In genomic region chr5:76174101-76174500, GRCh38 we compare ENCODE assay signal across 19 cellular contexts.
DNase-seq lines count a peak whose midpoint lies in the region; ATAC-seq and TF ChIP-seq lines count a peak whose summit lies in the region.
"Had no signal": no experiment of that assay in that cellular context is flagged by ENCODE, and none has a peak within 500 bp of the region (broad histone marks: within the 10 kb centered on the region; RNA-seq: fewer than 3 reads in every experiment).

No MANE protein-coding gene starts in this region.

- H3K4me3 Mint-ChIP-seq in CD4-positive, CD25-positive, alpha-beta regulatory T cell, result no peak overlapping the region
- H3K4me3 Mint-ChIP-seq in naive thymus-derived CD8-positive, alpha-beta T cell, result no peak overlapping the region
- H3K4me3 Mint-ChIP-seq: IgD-negative memory B cell had no signal

- H3K4me2 ChIP-seq in hepatocyte, result no peak overlapping the region

- no peaks in the 10 kb centered on the region for H4K20me1 ChIP-seq in hepatocyte (ENCODE audit: insufficient read depth, poor library complexity, severe bottlenecking)

- peak overlapping the region in 2 of 3 donors; percentile 69 to 90 for H3K27ac Mint-ChIP-seq in CD4-positive, CD25-positive, alpha-beta regulatory T cell
- no peak overlapping the region for H3K27ac Mint-ChIP-seq in naive thymus-derived CD8-positive, alpha-beta T cell
- H3K27ac Mint-ChIP-seq: IgD-negative memory B cell had no signal

- over 99% methylated on average over 23 of the region's 23 CpGs for WGBS in hepatocyte (ENCODE audit: low lambda C conversion rate, missing lambda C conversion rate)

- peaks cover 5% of the 10 kb centered on the region for H3K27me3 Mint-ChIP-seq in CD4-positive, CD25-positive, alpha-beta regulatory T cell
- peaks cover 0 to 3% (median 0%) of the 10 kb centered on the region in 5 donors for H3K27me3 Mint-ChIP-seq in naive thymus-derived CD8-positive, alpha-beta T cell
- H3K27me3 Mint-ChIP-seq: CD4-positive, alpha-beta memory T cell had no signal

- in situ Hi-C loops in GM13977 (cut with MboI; ENCODE audit: low pct_unique_long_range_greater_than_20kb, low sequenced_read_pairs, unreplicated experiment), result no loop called here

- no peaks in the 10 kb centered on the region for H3K36me3 ChIP-seq in CD4-positive, CD25-positive, alpha-beta regulatory T cell (ENCODE audit: control insufficient read depth, insufficient read depth, low read length)
- no peaks in the 10 kb centered on the region for H3K36me3 ChIP-seq in hepatocyte (replicated peaks; ENCODE audit: insufficient read depth, low read depth)

- no peaks in the 10 kb centered on the region for H3K79me2 ChIP-seq in hepatocyte

- POLR2A ChIA-PET in naive thymus-derived CD8-positive, alpha-beta T cell (lab: Charles Lee), result no interaction called here

- H3K4me3 ChIP-seq in CD4-positive, CD25-positive, alpha-beta regulatory T cell (ENCODE audit: low read depth, low read length), result no peak overlapping the region
- H3K4me3 ChIP-seq in hepatocyte, result no peak overlapping the region
- H3K4me3 ChIP-seq: SK-N-MC had no signal

- peak in 1 of 2 donors; percentile 28 for ATAC-seq in CD4-positive, CD25-positive, alpha-beta regulatory T cell (ENCODE audit: low read depth in 2 of 2)
- ATAC-seq in esophagus mucosa (peak; percentile 38), HG02973 (IDR thresholded peaks at IDR 0.05; ENCODE audit: unreplicated experiment) (no peak)
- ATAC-seq in naive thymus-derived CD8-positive, alpha-beta T cell, result peak; percentile 57 to 73

- H3K27me3 ChIP-seq in CD4-positive, CD25-positive, alpha-beta regulatory T cell (ENCODE audit: control insufficient read depth, insufficient read depth, low read length), result peaks cover 4% of the 10 kb centered on the region
- H3K27me3 ChIP-seq in hepatocyte, result no peaks in the 10 kb centered on the region

- no peak for DNase-seq in CD4-positive, CD25-positive, alpha-beta regulatory T cell
- DNase-seq in GM13977 (ENCODE audit: low spot score) (peak; percentile 30), NCI-H1436 (lab: John Stamatoyannopoulos, UW) (no peak), hepatocyte (ENCODE audit: low spot score) (no peak)
- DNase-seq in naive thymus-derived CD8-positive, alpha-beta T cell, result no peak
- DNase-seq: CD4-positive, alpha-beta memory T cell; DMS153; GOT3; NCI-H1105 treated with DMSO at 0.1 percent for 48 hours; NCI-H187; NCI-H2107; NCI-H446 treated with DMSO at 0.1 percent for 48 hours; NCI-H69; SHP77 treated with DMSO at 0.1 percent for 48 hours had no signal

- H2AFZ ChIP-seq in hepatocyte, result no peak overlapping the region

- no peaks in the 10 kb centered on the region for H3K9me3 Mint-ChIP-seq in CD4-positive, CD25-positive, alpha-beta regulatory T cell
- H3K9me3 Mint-ChIP-seq in naive thymus-derived CD8-positive, alpha-beta T cell, result no peaks in the 10 kb centered on the region
- H3K9me3 Mint-ChIP-seq: CD4-positive, alpha-beta memory T cell; IgD-negative memory B cell had no signal

- no peak overlapping the region for H3K27ac ChIP-seq in CD4-positive, CD25-positive, alpha-beta regulatory T cell (ENCODE audit: insufficient read depth, low read length, poor library complexity, severe bottlenecking)
- no peak overlapping the region for H3K27ac ChIP-seq in hepatocyte
- H3K27ac ChIP-seq: RWPE1, SK-N-MC had no signal

- TF ChIP-seq CTCF in GM13977 (IDR thresholded peaks at IDR 0.05; ENCODE audit: extremely low read depth, insufficient read depth, missing control alignments) (no peak), hepatocyte (IDR thresholded peaks at IDR 0.05; ENCODE audit: poor library complexity) (no peak)

- H3K9me2 ChIP-seq in hepatocyte (replicated peaks; ENCODE audit: insufficient read depth), result no peaks in the 10 kb centered on the region

- H3K9me3 ChIP-seq in CD4-positive, CD25-positive, alpha-beta regulatory T cell (ENCODE audit: control insufficient read depth in 2 of 2, low read length in 2 of 2), result no peaks in the 10 kb centered on the region
- H3K9me3 ChIP-seq in hepatocyte (ENCODE audit: low read depth), result no peaks in the 10 kb centered on the region

- H3K36me3 Mint-ChIP-seq in CD4-positive, CD25-positive, alpha-beta regulatory T cell, result no peaks in the 10 kb centered on the region
- H3K36me3 Mint-ChIP-seq in naive thymus-derived CD8-positive, alpha-beta T cell, result no peaks in the 10 kb centered on the region
- H3K36me3 Mint-ChIP-seq: CD4-positive, alpha-beta memory T cell; IgD-negative memory B cell had no signal

- H3K4me1 ChIP-seq in CD4-positive, CD25-positive, alpha-beta regulatory T cell (ENCODE audit: control insufficient read depth, insufficient read depth, low read length, poor library complexity, severe bottlenecking), result peaks cover 34% of the 10 kb centered on the region
- H3K4me1 ChIP-seq in hepatocyte (ENCODE audit: insufficient read depth), result no peaks in the 10 kb centered on the region

- peaks cover 13 to 36% (median 33%) of the 10 kb centered on the region in 4 donors for H3K4me1 Mint-ChIP-seq in CD4-positive, CD25-positive, alpha-beta regulatory T cell
- peaks cover 12 to 20% (median 15%) of the 10 kb centered on the region in 4 donors for H3K4me1 Mint-ChIP-seq in naive thymus-derived CD8-positive, alpha-beta T cell

Comparison
In these comparisons a context has a peak if more than half of its experiments do, and no peak if none do; other contexts are left out.
1. H3K27ac Mint-ChIP-seq: peak in CD4-positive, CD25-positive, alpha-beta regulatory T cell (2 of 3); none in naive thymus-derived CD8-positive, alpha-beta T cell (0 of 10).